Comparison of ENCODE assay signal across 8 cellular contexts in the genomic region with DNA sequence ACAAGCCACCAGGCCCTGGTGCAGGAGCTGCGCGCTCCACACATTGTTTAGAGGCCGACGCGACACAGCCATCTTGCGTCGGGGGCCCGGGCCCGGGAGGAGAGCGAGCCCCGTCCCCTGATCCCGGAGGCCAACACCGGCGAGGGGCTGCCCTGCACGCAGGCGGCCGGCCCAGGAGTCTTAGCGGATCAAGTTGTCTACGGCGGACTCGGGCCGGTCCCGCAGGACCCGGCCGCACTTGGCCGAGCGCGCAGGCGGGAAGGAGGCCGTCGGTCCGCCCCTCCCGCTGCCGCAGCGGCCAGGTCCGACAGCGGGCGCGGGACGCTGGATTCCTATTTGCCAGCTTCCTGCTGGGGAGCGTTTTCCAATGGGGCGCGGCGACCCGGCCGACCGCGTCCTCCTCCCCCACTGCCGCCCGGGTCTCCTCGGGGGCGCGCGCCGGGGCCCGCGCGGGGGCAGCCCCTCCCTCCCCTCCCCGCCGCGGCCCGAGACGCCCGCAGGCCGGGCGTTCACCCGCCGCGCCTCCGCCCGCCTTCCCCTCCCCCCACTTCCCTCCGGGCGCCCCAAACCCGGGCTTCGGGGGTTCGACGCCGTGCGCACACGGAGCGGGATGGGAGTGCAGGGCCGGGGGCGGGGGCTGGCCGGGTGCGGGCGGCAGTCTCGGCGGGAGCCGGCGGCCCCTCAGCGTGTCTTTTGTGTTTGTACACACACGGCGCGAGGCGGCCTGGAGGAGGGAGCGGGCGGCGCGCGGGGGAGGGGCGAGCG.
DNase-seq lines count a peak whose midpoint lies in the region; ATAC-seq and TF ChIP-seq lines count a peak whose summit lies in the region.

No MANE protein-coding gene starts in this region.

- TF ChIP-seq CTCF in AG09309 (IDR thresholded peaks at IDR 0.05; ENCODE audit: control insufficient read depth, insufficient read depth, low read depth, low read length, missing control alignments): no peak

- H3K4me3 ChIP-seq in AG09309 (ENCODE audit: control insufficient read depth, low read depth, low read length): peak overlapping the region; percentile 57

- no peak for DNase-seq in AG09309 (ENCODE audit: low read depth)
- DNase-seq in NCI-H146 treated with DMSO at 0.1 percent for 48 hours (lab: John Stamatoyannopoulos, UW; ENCODE audit: unreplicated experiment): peak; percentile 60
- peak; percentile 90 for DNase-seq in UCSD-AML1 (lab: John Stamatoyannopoulos, UW; ENCODE audit: unreplicated experiment)
- DNase-seq in dedifferentiated amniotic fluid mesenchymal stem cell (ENCODE audit: extremely low spot score): peak; percentile 43
- DNase-seq in left kidney (ENCODE audit: low read depth, low spot score): peak; percentile 96
- peak; percentile 50 to 54 for DNase-seq in stimulated activated CD4-positive, alpha-beta T cell treated with anti-CD3 and anti-CD28 coated beads, Interleukin-2, amount 100 ng/mL, for 24 hours

- ATAC-seq in GM18517 (IDR thresholded peaks at IDR 0.05; ENCODE audit: unreplicated experiment) (peak; percentile 42), HG02943 (IDR thresholded peaks at IDR 0.05; ENCODE audit: low read depth, unreplicated experiment) (peak; percentile 34)
